In genomic region chrX:131271826-131272225, GRCh38 we compare ENCODE assay signal across 22 cellular contexts. TPM values are rescaled to one million over a fixed set of nuclear protein-coding genes. Genes with fewer than 3 reads are reported as not detected.
DNase-seq lines count a peak whose midpoint lies in the region; ATAC-seq, FAIRE-seq and TF ChIP-seq lines count a peak whose summit lies in the region.
"Had no signal": no experiment of that assay in that cellular context is flagged by ENCODE, and none has a peak within 500 bp of the region (broad histone marks: within the 10 kb centered on the region; RNA-seq: fewer than 3 reads in every experiment).

No MANE protein-coding gene starts in this region.

- H3K23ac ChIP-seq in H9 (ENCODE audit: insufficient read length, low read depth, low read length) = no peak overlapping the region

- H3K9me3 Mint-ChIP-seq in H9 = no peaks in the 10 kb centered on the region
- H3K9me3 Mint-ChIP-seq in activated T-cell treated with anti-CD3 and anti-CD28 coated beads, Interleukin-2, amount 50 U/mL, for 72 hours = no peaks in the 10 kb centered on the region
- H3K9me3 Mint-ChIP-seq: CD8-positive, alpha-beta T cell had no signal

- no peaks in the 10 kb centered on the region for H3K27me3 ChIP-seq in HepG2 (ENCODE audit: control insufficient read depth in 1 of 2, insufficient read depth in 2 of 2, low read length in 2 of 2)
- no peaks in the 10 kb centered on the region for H3K27me3 ChIP-seq in right lobe of liver
- no peaks in the 10 kb centered on the region for H3K27me3 ChIP-seq in H9 (ENCODE audit: insufficient read depth, low read length)
- no peaks in the 10 kb centered on the region for H3K27me3 ChIP-seq in iPS-18a (ENCODE audit: control insufficient read depth, insufficient read depth, low read length)
- H3K27me3 ChIP-seq: BE2C had no signal

- H2AFZ ChIP-seq in HepG2 (ENCODE audit: low read length) (no peak overlapping the region), H9 (ENCODE audit: low read length) (no peak overlapping the region)

- H2AK5ac ChIP-seq in H9 (ENCODE audit: insufficient read length, low read length) = no peak overlapping the region

- CTCF ChIA-PET in HepG2 (lab: Yijun Ruan, JAX; ENCODE audit: low intra/inter-chr PET ratio, low total read pairs) = no interaction called here

- no peak for TF ChIP-seq POLR2A in HepG2 (IDR thresholded peaks at IDR 0.05; ENCODE audit: insufficient read depth in 1 of 2, low read depth in 2 of 2, low read length in 2 of 2)
- TF ChIP-seq POLR2A in right lobe of liver (IDR thresholded peaks at IDR 0.05) = no peak

- no peak overlapping the region for H2BK5ac ChIP-seq in H9 (ENCODE audit: insufficient read length, low read length)

- in situ Hi-C loops in HepG2 (cut with HindIII; ENCODE audit: extremely low pct_ligation_motif_present, low pct_unique_long_range_greater_than_20kb) = no loop called here

- H2BK15ac ChIP-seq in H9 (ENCODE audit: low read depth, low read length) = no peak overlapping the region

- H3K9ac ChIP-seq in HepG2 (ENCODE audit: insufficient read depth, low read depth, low read length) = peak overlapping the region; percentile 17; the same call in 1 of the 2 replicates
- H3K9ac ChIP-seq in H9 (ENCODE audit: extremely low read depth, insufficient read length, low read length) = no peak overlapping the region
- peak overlapping the region; percentile 4 for H3K9ac ChIP-seq in iPS-18a (ENCODE audit: low read length)
- H3K9ac ChIP-seq: BLaER1 had no signal

- BruUV-seq in HepG2 (replicated peaks; lab: Mats Ljungman, UMichigan) = no TSS peak

- no peak overlapping the region for H4K5ac ChIP-seq in H9 (ENCODE audit: insufficient read length, low read depth, low read length)

- intact Hi-C loops in HepG2 (cut with micrococcal nuclease; ENCODE audit: unreplicated experiment) (no loop called here), right lobe of liver (cut with DNase I) (no loop called here)

- H3K18ac ChIP-seq in H9 (ENCODE audit: insufficient read length, low read depth, low read length) = no peak overlapping the region

- no peak overlapping the region for H3K27ac Mint-ChIP-seq in H9
- no peak overlapping the region for H3K27ac Mint-ChIP-seq in activated T-cell treated with anti-CD3 and anti-CD28 coated beads, Interleukin-2, amount 50 U/mL, for 72 hours
- H3K27ac Mint-ChIP-seq: CD14-positive monocyte; CD4-positive, CD25-positive, alpha-beta regulatory T cell; CD8-positive, alpha-beta T cell had no signal

- peak overlapping the region; percentile 44; the same call in 1 of the 2 replicates for H3K14ac ChIP-seq in H9 (ENCODE audit: insufficient read depth, low read length)

- no peak for TF ChIP-seq RAD21 in HepG2 (CRISPR knock-in tag; IDR thresholded peaks at IDR 0.05)

- H2BK120ac ChIP-seq in H9 (ENCODE audit: low read depth, low read length, poor library complexity, severe bottlenecking) = peak overlapping the region; percentile 76

- peak; percentile 81 for DNase-seq in HepG2 (ENCODE audit: low spot score)
- no peak for DNase-seq in right lobe of liver
- no peak for DNase-seq in H9
- DNase-seq in activated T-cell treated with anti-CD3 and anti-CD28 coated beads, Interleukin-2, amount 50 U/mL, for 72 hours = no peak
- DNase-seq in AG08395 (ENCODE audit: low spot score) = no peak
- DNase-seq: 8988T; BE2C; C1 segment of cervical spinal cord; Caco-2; Calu3; CD4-positive, CD25-positive, alpha-beta regulatory T cell; CD8-positive, alpha-beta T cell; DMS79 treated with DMSO at 0.1 percent for 48 hours; GF-D8 had no signal

- H3K56ac ChIP-seq in H9 (ENCODE audit: insufficient read length, low read depth, low read length) = no peak overlapping the region

- H2BK12ac ChIP-seq in H9 (ENCODE audit: insufficient read length, low read depth, low read length) = peak overlapping the region; percentile 53

- TF ChIP-seq CTCF in HepG2 (CRISPR knock-in tag; IDR thresholded peaks at IDR 0.05) (no peak), right lobe of liver (IDR thresholded peaks at IDR 0.05) (no peak), H9 (conservative IDR thresholded peaks at IDR 0.05) (no peak)

- no peak overlapping the region for H4K8ac ChIP-seq in H9 (replicated peaks; ENCODE audit: insufficient read length, low read depth, low read length)

- H3K36me3 Mint-ChIP-seq in H9 (ENCODE audit: insufficient read depth in 1 of 3, low read depth in 3 of 3) = peaks cover 8 to 24% (median 9%) of the 10 kb centered on the region in 3 experiments; a peak in 4 of 7 replicates
- no peaks in the 10 kb centered on the region for H3K36me3 Mint-ChIP-seq in activated T-cell treated with anti-CD3 and anti-CD28 coated beads, Interleukin-2, amount 50 U/mL, for 72 hours (ENCODE audit: insufficient read depth in 2 of 2)
- H3K36me3 Mint-ChIP-seq: CD14-positive monocyte; CD4-positive, CD25-positive, alpha-beta regulatory T cell; CD8-positive, alpha-beta T cell had no signal

- H3T11ph ChIP-seq in H9 (ENCODE audit: low read length) = peak overlapping the region; percentile 61

- H3K4me3 ChIP-seq in HepG2 (replicated peaks in 1 of 3; ENCODE audit: insufficient read depth in 1 of 3, low read depth in 2 of 3, low read length in 3 of 3) (no peak overlapping the region), right lobe of liver (no peak overlapping the region), iPS-18a (ENCODE audit: low read length) (no peak overlapping the region)
- H3K4me3 ChIP-seq: BLaER1 had no signal

- POLR2A ChIA-PET in HepG2 (lab: Yijun Ruan, JAX) = interaction anchor here (1.2 kb wide), 1 partner anchor 16 kb away, joined by 5 read pairs; no protein-coding TSS in a partner anchor

- peak; percentile 95 for FAIRE-seq in HepG2 (lab: Jason Lieb, UNC)
- FAIRE-seq: A204.1, D721Med, G401.6, GM12891, GM19239 had no signal

- H3K4ac ChIP-seq in H9 (ENCODE audit: low read depth, low read length) = no peak overlapping the region; the same call in 1 of the 2 replicates

- no peaks in the 10 kb centered on the region for H3K23me2 ChIP-seq in H9 (ENCODE audit: insufficient read length, low read depth, low read length, poor library complexity, severe bottlenecking)

- peaks cover 13 to 26% of the 10 kb centered on the region in 2 experiments for H3K4me1 Mint-ChIP-seq in H9
- H3K4me1 Mint-ChIP-seq in activated T-cell treated with anti-CD3 and anti-CD28 coated beads, Interleukin-2, amount 50 U/mL, for 72 hours (ENCODE audit: low read depth) = no peaks in the 10 kb centered on the region
- H3K4me1 Mint-ChIP-seq: CD14-positive monocyte; CD4-positive, CD25-positive, alpha-beta regulatory T cell had no signal

- 0% methylated on average over 3 of the region's 3 CpGs for WGBS in HepG2 (ENCODE audit: low lambda C conversion rate)
- WGBS in right lobe of liver (ENCODE audit: insufficient coverage, low coverage, low lambda C conversion rate, missing lambda C conversion rate) = 21% methylated on average over 3 of the region's 3 CpGs
- no CpG with 5 or more reads among the region's 3 CpGs for WGBS in H9 (ENCODE audit: extremely low coverage, insufficient read length, low lambda C conversion rate)

- TF ChIP-seq EP300 in HepG2 (IDR thresholded peaks at IDR 0.05; ENCODE audit: low read depth in 2 of 2, low read length in 2 of 2) (peak in 1 of 2 experiments; percentile 61; a peak in 2 of 4 replicates), HepG2 (CRISPR knock-in tag; IDR thresholded peaks at IDR 0.05; ENCODE audit: borderline replicate concordance) (no peak)

- H3K27me3 Mint-ChIP-seq in H9 (ENCODE audit: low read depth) = no peaks in the 10 kb centered on the region
- H3K27me3 Mint-ChIP-seq in activated T-cell treated with anti-CD3 and anti-CD28 coated beads, Interleukin-2, amount 50 U/mL, for 72 hours (ENCODE audit: low read depth) = peaks cover 17% of the 10 kb centered on the region
- H3K27me3 Mint-ChIP-seq: CD4-positive, CD25-positive, alpha-beta regulatory T cell had no signal

- peak overlapping the region; percentile 26 for H3K4me2 ChIP-seq in HepG2 (ENCODE audit: low read depth, low read length)
- H3K4me2 ChIP-seq in H9 (ENCODE audit: insufficient read depth, insufficient read length, low read length) = no peak overlapping the region
- H3K4me2 ChIP-seq: BLaER1 had no signal

- H3K27ac ChIP-seq in HepG2 (ENCODE audit: extremely low read length, insufficient read depth, low read length) = peak overlapping the region; percentile 87
- H3K27ac ChIP-seq in right lobe of liver = no peak overlapping the region
- H3K27ac ChIP-seq in H9 (ENCODE audit: insufficient read length, low read depth, low read length) = no peak overlapping the region
- H3K27ac ChIP-seq in iPS-18a (ENCODE audit: low read length) = no peak overlapping the region
- H3K27ac ChIP-seq: BLaER1 had no signal

- no peak overlapping the region for H3K4me3 Mint-ChIP-seq in H9
- no peak overlapping the region for H3K4me3 Mint-ChIP-seq in activated T-cell treated with anti-CD3 and anti-CD28 coated beads, Interleukin-2, amount 50 U/mL, for 72 hours
- H3K4me3 Mint-ChIP-seq: CD14-positive monocyte; CD4-positive, CD25-positive, alpha-beta regulatory T cell; CD8-positive, alpha-beta T cell had no signal

- no peaks in the 10 kb centered on the region; a peak in 2 of 5 replicates for H3K36me3 ChIP-seq in HepG2 (replicated peaks in 1 of 2; ENCODE audit: control insufficient read depth in 1 of 2, insufficient read depth in 2 of 2, low read length in 2 of 2)
- no peaks in the 10 kb centered on the region for H3K36me3 ChIP-seq in right lobe of liver
- H3K36me3 ChIP-seq in iPS-18a (ENCODE audit: control insufficient read depth, low read depth, low read length) = no peaks in the 10 kb centered on the region
- H3K36me3 ChIP-seq: BE2C, BLaER1 had no signal

- H4K20me1 ChIP-seq in HepG2 (ENCODE audit: insufficient read depth, low read length) (no peaks in the 10 kb centered on the region), H9 (ENCODE audit: control insufficient read depth, insufficient read depth, insufficient read length) (no peaks in the 10 kb centered on the region)

- peak; percentile 83 for ATAC-seq in HepG2
- ATAC-seq in right lobe of liver = no peak
- no peak for ATAC-seq in activated T-cell treated with anti-CD3 and anti-CD28 coated beads, Interleukin-2, amount 50 U/mL, for 72 hours (replicated peaks in 1 of 2)
- ATAC-seq: CD8-positive, alpha-beta T cell had no signal

- no peak overlapping the region for H4K91ac ChIP-seq in H9 (ENCODE audit: insufficient read length, low read depth, low read length)

- H3K79me1 ChIP-seq in H9 (ENCODE audit: insufficient read depth, low read depth, low read length, poor library complexity, severe bottlenecking) = no peaks in the 10 kb centered on the region

- H3K79me2 ChIP-seq in HepG2 (ENCODE audit: insufficient read depth, low read length) (no peaks in the 10 kb centered on the region), H9 (ENCODE audit: insufficient read depth, low read length) (no peaks in the 10 kb centered on the region)

- no peak overlapping the region for H2BK20ac ChIP-seq in H9 (ENCODE audit: low read depth, low read length, poor library complexity, severe bottlenecking)

- H3K4me1 ChIP-seq in HepG2 (ENCODE audit: insufficient read depth, low read length) (peaks cover 56% of the 10 kb centered on the region), right lobe of liver (no peaks in the 10 kb centered on the region), H9 (ENCODE audit: insufficient read depth, low read length) (peaks cover 7% of the 10 kb centered on the region; the same call in 1 of the 2 replicates), iPS-18a (ENCODE audit: control insufficient read depth, low read depth, low read length) (peaks cover 8% of the 10 kb centered on the region)
- H3K4me1 ChIP-seq: BE2C, BLaER1, Caco-2 had no signal

- H3K9me3 ChIP-seq in HepG2 (ENCODE audit: low read length) (no peaks in the 10 kb centered on the region), right lobe of liver (no peaks in the 10 kb centered on the region), H9 (ENCODE audit: control insufficient read depth, low read depth, low read length) (no peaks in the 10 kb centered on the region), iPS-18a (ENCODE audit: control insufficient read depth, low read depth, low read length) (peaks cover 4% of the 10 kb centered on the region)
- H3K9me3 ChIP-seq: BE2C, BLaER1, Caco-2 had no signal

RNA-seq across cellular contexts. Expression of gene IGSF1, which starts 17.3 kb away (rescaled TPM):
- total RNA-seq in HepG2 (2016; rRNA removed; fragmentation: Illumina TruSeq; extraction: Trizol) (24.8 and 58.7 TPM in 2 replicates), right lobe of liver (under 1 TPM; 0.24 to 0.64 (median 0.40) TPM), H9 (2021) (11.9 and 12.5 TPM in 2 replicates)
- 3.7 and 3.8 TPM in 2 replicates for total RNA-seq in HepG2 (2016; cell fraction: cytosol; rRNA removed; fragmentation: Illumina TruSeq; extraction: Trizol; ENCODE audit: low read depth)
- 22.7 and 58.3 TPM in 2 replicates for total RNA-seq in HepG2 (2016; cell fraction: insoluble cytoplasmic fraction; rRNA removed; fragmentation: Illumina TruSeq; extraction: Trizol)
- 10.9 and 11.5 TPM in 2 replicates for total RNA-seq in HepG2 (2016; cell fraction: membrane; rRNA removed; fragmentation: Illumina TruSeq; extraction: Trizol)
- 54.0 and 67.7 TPM in 2 replicates for total RNA-seq in HepG2 (2016; cell fraction: nucleus; rRNA removed; fragmentation: Illumina TruSeq; extraction: Trizol)
- polyA plus RNA-seq in HepG2 (2011; rRNA removed) = 108 and 134 TPM in 2 replicates
- 83.2 and 110 TPM in 2 replicates for polyA plus RNA-seq in HepG2 (2011; cell fraction: cytosol; rRNA removed)
- polyA plus RNA-seq in HepG2 (2011; cell fraction: nucleus; rRNA removed) = 140 and 182 TPM in 2 replicates
- 175 and 188 TPM in 2 replicates for polyA plus RNA-seq in HepG2 (2012)
- polyA plus RNA-seq in HepG2 (2016; cell fraction: cytosol; fragmentation: Illumina TruSeq; extraction: Trizol; ENCODE audit: low read depth) = 5.3 and 6.3 TPM in 2 replicates
- polyA plus RNA-seq in HepG2 (2016; cell fraction: insoluble cytoplasmic fraction; fragmentation: Illumina TruSeq; extraction: Trizol; ENCODE audit: low read depth) = 21.5 and 25.4 TPM in 2 replicates
- 10.2 TPM in 2 replicates for polyA plus RNA-seq in HepG2 (2016; cell fraction: membrane; fragmentation: Illumina TruSeq; extraction: Trizol; ENCODE audit: low read depth)
- 83.2 and 83.9 TPM in 2 replicates for polyA plus RNA-seq in HepG2 (2016; cell fraction: nucleus; fragmentation: Illumina TruSeq; extraction: Trizol; ENCODE audit: insufficient read depth, low read depth)
- 0.70 and 117 TPM in 2 replicates for polyA minus RNA-seq in HepG2 (2011; rRNA and poly(A)+ RNA removed; ENCODE audit: low replicate concordance)
- 50.5 and 76.1 TPM in 2 replicates for polyA minus RNA-seq in HepG2 (2011; cell fraction: cytosol; rRNA and poly(A)+ RNA removed)
- polyA minus RNA-seq in HepG2 (2011; cell fraction: nucleus; rRNA and poly(A)+ RNA removed) = 42.1 and 64.9 TPM in 2 replicates
- not detected for total RNA-seq in activated T-cell treated with anti-CD3 and anti-CD28 coated beads, Interleukin-2, amount 50 U/mL, for 72 hours
- total RNA-seq: Calu3; CD4-positive, CD25-positive, alpha-beta regulatory T cell; CD8-positive, alpha-beta T cell had no signal
- polyA plus RNA-seq: CD14-positive monocyte; CD4-positive, CD25-positive, alpha-beta regulatory T cell had no signal
